Comparison of ENCODE assay signal across 24 cellular contexts in the genomic region with DNA sequence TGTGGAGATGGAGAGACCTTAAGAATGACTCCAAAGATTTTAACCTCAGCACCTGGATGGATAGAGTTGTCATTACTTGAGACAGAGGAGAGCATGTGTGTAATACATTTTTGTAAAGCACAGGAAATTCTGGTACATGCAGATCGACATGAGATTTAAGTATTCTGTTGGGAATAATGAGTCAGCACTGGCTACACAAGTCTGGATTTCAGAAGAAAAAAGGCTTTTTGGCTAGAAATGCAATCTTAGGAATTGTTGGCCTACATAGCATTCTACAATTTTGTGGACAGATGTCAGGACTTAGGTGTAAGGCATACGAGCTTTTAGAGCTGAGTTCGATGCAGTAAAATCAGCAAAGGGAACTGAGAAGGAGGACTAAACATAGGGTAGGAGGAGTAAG. TPM values are rescaled to one million over a fixed set of nuclear protein-coding genes. Genes with fewer than 3 reads are reported as not detected.
"Had no signal": no experiment of that assay in that cellular context is flagged by ENCODE, and none has a peak within 500 bp of the region (broad histone marks: within the 10 kb centered on the region; RNA-seq: fewer than 3 reads in every experiment).

No MANE protein-coding gene starts in this region.

- H3K4me2 ChIP-seq: KMS-11, SK-N-SH had no signal

- H3K9ac ChIP-seq: KMS-11, SK-N-SH had no signal

- H3K27ac ChIP-seq: KMS-11, RWPE1 had no signal

- DNase-seq: Kasumi-1, MM.1S, NCI-H1092 treated with DMSO at 0.1 percent for 48 hours, NCI-H1417, NCI-H1436 treated with DMSO at 0.1 percent for 48 hours, NCI-H1694, NCI-H187 treated with DMSO at 0.1 percent for 48 hours, NCI-H2029 treated with DMSO at 0.1 percent for 48 hours, NCI-H2171 treated with DMSO at 0.1 percent for 48 hours, NCI-H2227 treated with DMSO at 0.1 percent for 48 hours, NCI-H524, NCI-H526 treated with DMSO at 0.1 percent for 48 hours, NCI-H774, PC-3, SHP77, SK-N-SH had no signal

- H3K9me3 ChIP-seq: SK-N-SH had no signal

- H3K4me3 ChIP-seq: K562 had no signal

RNA-seq across cellular contexts. Expression of a gene that starts 24.1 kb away (rescaled TPM):
- total RNA-seq: M059J, NCI-H460, OCI-LY7, SK-MEL-5 had no signal
- polyA plus RNA-seq: IgD-negative memory B cell, SK-N-SH had no signal
